In the genomic region with DNA sequence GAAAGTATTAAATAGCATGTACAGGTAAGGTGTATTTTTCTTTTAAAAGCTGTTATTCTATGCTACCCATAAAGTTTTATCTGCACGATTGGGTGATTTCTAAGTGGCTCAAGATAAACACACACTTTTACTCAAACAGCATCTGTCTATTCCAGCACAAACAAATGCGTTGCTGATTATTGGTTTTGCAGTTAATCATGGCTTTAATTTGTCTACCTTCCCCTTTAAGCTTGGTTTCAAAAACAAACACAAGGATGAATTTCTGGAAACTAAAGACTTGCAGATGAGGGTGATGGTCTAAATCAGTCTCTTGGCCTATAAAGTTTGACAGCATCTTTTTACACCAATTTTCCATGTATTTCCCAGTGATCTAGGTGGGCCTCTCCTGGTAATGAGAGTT, we compare ENCODE assay signal across 16 cellular contexts.
DNase-seq lines count a peak whose midpoint lies in the region; ATAC-seq, FAIRE-seq and TF ChIP-seq lines count a peak whose summit lies in the region.
"Had no signal": no experiment of that assay in that cellular context is flagged by ENCODE, and none has a peak within 500 bp of the region (broad histone marks: within the 10 kb centered on the region; RNA-seq: fewer than 3 reads in every experiment).

No MANE protein-coding gene starts in this region.

- TF ChIP-seq EP300 in A549 (IDR thresholded peaks at IDR 0.05), result no peak

- H3K36me3 ChIP-seq in mesenchymal stem cell (ENCODE audit: control insufficient read depth in 1 of 2, insufficient read depth in 2 of 2, low read depth in 1 of 2, low read length in 2 of 2) (peaks cover 0 to 89% of the 10 kb centered on the region in 2 experiments), GM23338 (ENCODE audit: insufficient read depth) (no peaks in the 10 kb centered on the region)

- no peaks in the 10 kb centered on the region for H3K9me3 Mint-ChIP-seq in HFFc6
- H3K9me3 Mint-ChIP-seq in brain, result no peaks in the 10 kb centered on the region
- H3K9me3 Mint-ChIP-seq in GM23338, result no peaks in the 10 kb centered on the region
- H3K9me3 Mint-ChIP-seq: H9 had no signal

- no peak for TF ChIP-seq RAD21 in A549 (conservative IDR thresholded peaks at IDR 0.05 in 1 of 2, IDR thresholded peaks at IDR 0.05 in 1 of 2)

- H3K9me2 ChIP-seq in GM23338 (ENCODE audit: insufficient read depth), result no peaks in the 10 kb centered on the region

- in situ Hi-C loops in KBM-7 (cut with MboI; ENCODE audit: low pct_unique_long_range_greater_than_20kb, low sequenced_read_pairs), result no loop called here

- 53% methylated on average over 2 of the region's 2 CpGs for WGBS in A549 (ENCODE audit: missing lambda C conversion rate)
- 66% methylated on average over 2 of the region's 2 CpGs for WGBS in mesenchymal stem cell

- no peaks in the 10 kb centered on the region for H4K20me1 ChIP-seq in GM23338 (replicated peaks; ENCODE audit: insufficient read depth)

- no peak overlapping the region for H3K14ac ChIP-seq in mesenchymal stem cell (ENCODE audit: low read length in 2 of 2)

- H2BK12ac ChIP-seq in mesenchymal stem cell (ENCODE audit: low read length in 2 of 2), result no peak overlapping the region

- H3K4ac ChIP-seq in mesenchymal stem cell (ENCODE audit: low read depth in 1 of 2, low read length in 2 of 2), result no peak overlapping the region

- H3K23ac ChIP-seq in mesenchymal stem cell (ENCODE audit: low read length in 2 of 2), result no peak overlapping the region

- peaks cover 41% of the 10 kb centered on the region for H3K36me3 Mint-ChIP-seq in HFFc6 (ENCODE audit: low read depth)
- H3K36me3 Mint-ChIP-seq in brain, result peaks cover 4% of the 10 kb centered on the region
- H3K36me3 Mint-ChIP-seq in GM23338 (ENCODE audit: low read depth), result no peaks in the 10 kb centered on the region

- H2AFZ ChIP-seq in mesenchymal stem cell (ENCODE audit: low read depth, low read length) (no peak overlapping the region), GM23338 (no peak overlapping the region)

- peak overlapping the region; percentile 91 for H2AK5ac ChIP-seq in mesenchymal stem cell (ENCODE audit: low read length, severe bottlenecking)

- H4K8ac ChIP-seq in mesenchymal stem cell (ENCODE audit: low read length), result no peak overlapping the region

- no peak overlapping the region for H2BK120ac ChIP-seq in mesenchymal stem cell (ENCODE audit: low read depth, low read length)

- H3K79me1 ChIP-seq in mesenchymal stem cell (replicated peaks; ENCODE audit: low read length, poor library complexity, severe bottlenecking), result peaks cover 1% of the 10 kb centered on the region

- no peak for TF ChIP-seq POLR2A in A549 (IDR thresholded peaks at IDR 0.05; ENCODE audit: low read length)

- H3K27me3 ChIP-seq in mesenchymal stem cell (ENCODE audit: control insufficient read depth in 1 of 2, insufficient read depth in 1 of 2, low read length in 2 of 2) (no peaks in the 10 kb centered on the region), GM23338 (ENCODE audit: insufficient read depth) (no peaks in the 10 kb centered on the region)

- H3K27ac Mint-ChIP-seq in HFFc6, result peak overlapping the region; percentile 87
- peak overlapping the region in 3 of 5 experiments; percentile 11 to 40 (median 24) for H3K27ac Mint-ChIP-seq in brain
- H3K27ac Mint-ChIP-seq in GM23338, result no peak overlapping the region

- H3F3A ChIP-seq in GM23338 (replicated peaks; ENCODE audit: low read depth), result no peaks in the 10 kb centered on the region

- H3K27ac ChIP-seq in A549 (peak overlapping the region; percentile 91 to 92), mesenchymal stem cell (ENCODE audit: low read length, poor library complexity, severe bottlenecking) (peak overlapping the region; percentile 99), GM23338 (ENCODE audit: low read depth) (no peak overlapping the region)

- H3K4me2 ChIP-seq in A549 (peak overlapping the region; percentile 74), mesenchymal stem cell (ENCODE audit: low read length, poor library complexity, severe bottlenecking) (no peak overlapping the region), GM23338 (no peak overlapping the region)

- no peak overlapping the region for H2BK15ac ChIP-seq in mesenchymal stem cell (ENCODE audit: low read depth, poor library complexity, severe bottlenecking)

- CTCF ChIA-PET in A549 (lab: Yijun Ruan, JAX), result interaction anchor here (0.6 to 2.1 kb wide), 9 partner anchors 10 to 230 kb away, joined by 3 to 10 read pairs (median 3); no protein-coding TSS in a partner anchor

- H3K79me2 ChIP-seq in GM23338 (replicated peaks; ENCODE audit: insufficient read depth), result no peaks in the 10 kb centered on the region

- no peak for FAIRE-seq in A549 (lab: Jason Lieb, UNC)
- FAIRE-seq: A204.1 had no signal

- no peak overlapping the region for H3K18ac ChIP-seq in mesenchymal stem cell (ENCODE audit: low read depth in 1 of 2, low read length in 2 of 2)

- H4K91ac ChIP-seq in mesenchymal stem cell (ENCODE audit: low read length), result no peak overlapping the region

- no peaks in the 10 kb centered on the region for H3K9me3 ChIP-seq in A549
- H3K9me3 ChIP-seq in mesenchymal stem cell (ENCODE audit: control insufficient read depth, low read length), result no peaks in the 10 kb centered on the region
- H3K9me3 ChIP-seq: Caco-2 had no signal

- POLR2A ChIA-PET in A549 (lab: Yijun Ruan, JAX), result interaction anchor here (2.6 kb wide), 1 partner anchor 33 kb away, joined by 10 read pairs; no protein-coding TSS in a partner anchor

- ATAC-seq in A549, result no peak
- ATAC-seq in GM23338, result no peak
- ATAC-seq: SK-N-SH treated with all-trans-retinoic acid at 6 μM for 48 hours had no signal

- 0 out of 2 replicates have a peak overlapping the region, but pooled peaks have one; percentile 59 for H3K4me3 Mint-ChIP-seq in HFFc6
- no peak overlapping the region for H3K4me3 Mint-ChIP-seq in brain
- no peak overlapping the region for H3K4me3 Mint-ChIP-seq in GM23338
- H3K4me3 Mint-ChIP-seq: H9 had no signal

- H3K4me3 ChIP-seq in A549 (no peak overlapping the region), mesenchymal stem cell (ENCODE audit: insufficient read depth in 1 of 2, low read depth in 1 of 2, low read length in 2 of 2) (no peak overlapping the region), GM23338 (no peak overlapping the region)

- H3K4me1 ChIP-seq in A549 (peaks cover 91% of the 10 kb centered on the region), mesenchymal stem cell (ENCODE audit: control insufficient read depth, insufficient read depth, low read depth, low read length) (peaks cover 7% of the 10 kb centered on the region), GM23338 (ENCODE audit: insufficient read depth) (peaks cover 9% of the 10 kb centered on the region; the same call in 1 of the 2 replicates)

- peak overlapping the region; percentile 39 for H3K9ac ChIP-seq in mesenchymal stem cell (ENCODE audit: low read length)

- DNase-seq in A549 (ENCODE audit: low read depth in 1 of 2, low spot score in 1 of 2), result no peak
- no peak for DNase-seq in HFFc6
- no peak for DNase-seq in mesenchymal stem cell
- no peak for DNase-seq in stimulated activated CD4-positive, alpha-beta T cell treated with anti-CD3 and anti-CD28 coated beads, Interleukin-2, amount 100 ng/mL, for 48 hours
- DNase-seq in COLO829 (ENCODE audit: low spot score), result no peak
- DNase-seq in GM23338 (ENCODE audit: low spot score), result no peak
- DNase-seq in KBM-7, result no peak
- DNase-seq: Caco-2, DMS153, H9, NCI-H187 treated with DMSO at 0.1 percent for 48 hours, NCI-H526 treated with DMSO at 0.1 percent for 48 hours, Right ventricle myocardium superior had no signal

- no peak for TF ChIP-seq CTCF in A549 (IDR thresholded peaks at IDR 0.05)
- no peak for TF ChIP-seq CTCF in HFFc6 (IDR thresholded peaks at IDR 0.05)
- TF ChIP-seq CTCF in brain (conservative IDR thresholded peaks at IDR 0.05), result no peak
- no peak for TF ChIP-seq CTCF in GM23338 (conservative IDR thresholded peaks at IDR 0.05; ENCODE audit: low read depth in 2 of 2)

- H3K4me1 Mint-ChIP-seq in HFFc6 (ENCODE audit: low read depth) (peaks cover 95% of the 10 kb centered on the region), brain (peaks cover 61% of the 10 kb centered on the region), GM23338 (peaks cover 7% of the 10 kb centered on the region)

- peak overlapping the region; percentile 67 for H2BK5ac ChIP-seq in mesenchymal stem cell (ENCODE audit: low read depth, low read length, poor library complexity, severe bottlenecking)

- H3K27me3 Mint-ChIP-seq in HFFc6 (ENCODE audit: insufficient read depth) (peaks cover 1% of the 10 kb centered on the region), brain (no peaks in the 10 kb centered on the region), GM23338 (ENCODE audit: insufficient read depth, low read depth, poor library complexity) (no peaks in the 10 kb centered on the region)

TF ChIP-seq in A549, 52 proteins besides CTCF, POLR2A, EP300 and RAD21 (continues in another document):
- TF ChIP-seq, protein P1, sequence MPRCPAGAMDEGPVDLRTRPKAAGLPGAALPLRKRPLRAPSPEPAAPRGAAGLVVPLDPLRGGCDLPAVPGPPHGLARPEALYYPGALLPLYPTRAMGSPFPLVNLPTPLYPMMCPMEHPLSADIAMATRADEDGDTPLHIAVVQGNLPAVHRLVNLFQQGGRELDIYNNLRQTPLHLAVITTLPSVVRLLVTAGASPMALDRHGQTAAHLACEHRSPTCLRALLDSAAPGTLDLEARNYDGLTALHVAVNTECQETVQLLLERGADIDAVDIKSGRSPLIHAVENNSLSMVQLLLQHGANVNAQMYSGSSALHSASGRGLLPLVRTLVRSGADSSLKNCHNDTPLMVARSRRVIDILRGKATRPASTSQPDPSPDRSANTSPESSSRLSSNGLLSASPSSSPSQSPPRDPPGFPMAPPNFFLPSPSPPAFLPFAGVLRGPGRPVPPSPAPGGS (IDR thresholded peaks at IDR 0.05), result no peak

TF ChIP-seq in GM23338, 12 proteins besides CTCF, POLR2A, EP300 and RAD21 (continues in another document):
- TF ChIP-seq POLR2AphosphoS5 (IDR thresholded peaks at IDR 0.05; ENCODE audit: low read depth) (no peak), ZNF114 (CRISPR knock-in tag; IDR thresholded peaks at IDR 0.05) (no peak), STAT1 (IDR thresholded peaks at IDR 0.05; ENCODE audit: unreplicated experiment) (no peak), EZH2 (IDR thresholded peaks at IDR 0.05; ENCODE audit: low read depth, unreplicated experiment) (no peak), EZH2phosphoT487 (IDR thresholded peaks at IDR 0.05; ENCODE audit: unreplicated experiment) (no peak), ZNF331 (CRISPR knock-in tag; IDR thresholded peaks at IDR 0.05; ENCODE audit: low read depth) (no peak), CREB1 (CRISPR knock-in tag; IDR thresholded peaks at IDR 0.05; ENCODE audit: low read depth) (no peak)
